8 cellular contexts compared by ENCODE assay signal in genomic region chr20:50172347-50173013, GRCh38. TPM values are rescaled to one million over a fixed set of nuclear protein-coding genes. Genes with fewer than 3 reads are reported as not detected.
A peak's percentile ranks its signal among the peaks of the same experiment; 100 is the strongest.
DNase-seq lines count a peak whose midpoint lies in the region; FAIRE-seq and TF ChIP-seq lines count a peak whose summit lies in the region.

No MANE protein-coding gene starts in this region.

- H2BK120ac ChIP-seq in H1 (replicated peaks; ENCODE audit: low read depth, low read length), result no peak overlapping the region

- H3K9ac ChIP-seq in H1 (replicated peaks in 1 of 4; ENCODE audit: extremely low read depth in 1 of 4, low read depth in 3 of 4, low read length in 3 of 4), result peak overlapping the region in 3 of 4 experiments; percentile 50 to 62 (median 58); a peak in 4 of 7 replicates

- H4K5ac ChIP-seq in H1 (ENCODE audit: insufficient read length, low read depth, low read length), result peak overlapping the region; percentile 7

- H3K79me2 ChIP-seq in H1 (ENCODE audit: control insufficient read depth in 1 of 2, insufficient read depth in 2 of 2, low read length in 2 of 2), result no peaks in the 10 kb centered on the region

- peak overlapping the region; percentile 34 for H3K56ac ChIP-seq in H1 (replicated peaks; ENCODE audit: insufficient read length, low read depth, low read length)

- peak overlapping the region; percentile 86; the same call in 1 of the 2 replicates for H3K18ac ChIP-seq in H1 (ENCODE audit: extremely low read depth, low read length)

- H3K4ac ChIP-seq in H1 (replicated peaks; ENCODE audit: insufficient read length, low read depth, low read length), result peak overlapping the region; percentile 19

- no peaks in the 10 kb centered on the region for H4K20me1 ChIP-seq in H1 (replicated peaks in 1 of 2; ENCODE audit: control insufficient read depth in 1 of 2, insufficient read depth in 2 of 2, low read length in 2 of 2)

- in situ Hi-C loops in Caki2 (cut with HindIII; ENCODE audit: low pct_unique_long_range_greater_than_20kb, low sequenced_read_pairs), result no loop called here

- 0 out of 2 replicates have a peak overlapping the region, but pooled peaks have one; percentile 72 for H2BK15ac ChIP-seq in H1 (ENCODE audit: low read length)

- H4K91ac ChIP-seq in H1 (replicated peaks; ENCODE audit: insufficient read length, low read length), result peak overlapping the region; percentile 58

- H3K9me3 ChIP-seq in H1 (ENCODE audit: insufficient read depth in 2 of 2, low read depth in 1 of 2, low read length in 1 of 2), result no peaks in the 10 kb centered on the region
- H3K9me3 ChIP-seq in thymus (ENCODE audit: control insufficient read depth), result no peaks in the 10 kb centered on the region

- H4K8ac ChIP-seq in H1 (ENCODE audit: extremely low read depth, insufficient read depth, low read length), result peak overlapping the region; percentile 94

- H3K36me3 ChIP-seq in H1 (ENCODE audit: control insufficient read depth in 2 of 4, insufficient read depth in 4 of 4, low read length in 3 of 4), result no peaks in the 10 kb centered on the region
- no peaks in the 10 kb centered on the region for H3K36me3 ChIP-seq in thymus (ENCODE audit: control insufficient read depth, insufficient read depth)

- H3K27me3 ChIP-seq in H1 (replicated peaks in 1 of 4; ENCODE audit: control insufficient read depth in 3 of 4, extremely low read depth in 1 of 4, insufficient read depth in 3 of 4, low read length in 3 of 4) (no peaks in the 10 kb centered on the region), thymus (ENCODE audit: control insufficient read depth, insufficient read depth) (no peaks in the 10 kb centered on the region)

- peaks cover 0 to 5% (median 4%) of the 10 kb centered on the region in 4 experiments; a peak in 6 of 7 replicates for H3K4me1 ChIP-seq in H1 (replicated peaks in 1 of 4; ENCODE audit: control insufficient read depth in 3 of 4, insufficient read depth in 4 of 4, low read length in 3 of 4)
- H3K4me1 ChIP-seq in thymus (ENCODE audit: control insufficient read depth, insufficient read depth, low read length), result no peaks in the 10 kb centered on the region

- no peak for TF ChIP-seq CTCF in H1 (IDR thresholded peaks at IDR 0.05; ENCODE audit: control extremely low read depth in 1 of 3, insufficient read depth in 1 of 3, low read depth in 1 of 3, low read length in 3 of 3)

- CTCF ChIA-PET in H1 (lab: Charles Lee; ENCODE audit: partially characterized antibody), result interaction anchor here (0.6 to 8.7 kb wide), 15 partner anchors 9 to 292 kb away, joined by 3 to 208 read pairs (median 4); partner anchors contain the start of gene PEDS1

- H3K14ac ChIP-seq in H1 (ENCODE audit: insufficient read length), result no peak overlapping the region

- H3K27ac ChIP-seq in H1 (ENCODE audit: low read depth, low read length), result no peak overlapping the region; the same call in 1 of the 2 replicates
- peak overlapping the region; percentile 3 for H3K27ac ChIP-seq in thymus (ENCODE audit: low read depth)

- peak overlapping the region; percentile 84; the same call in 1 of the 2 replicates for H2BK5ac ChIP-seq in H1 (ENCODE audit: low read depth, low read length)

- FAIRE-seq in H1 (lab: Jason Lieb, UNC), result no peak

- peak in 1 of 2 experiments; percentile 4; a peak in 1 of 3 replicates for TF ChIP-seq EP300 in H1 (IDR thresholded peaks at IDR 0.05; ENCODE audit: borderline replicate concordance in 1 of 2, low read depth in 2 of 2, low read length in 2 of 2)

- no peaks in the 10 kb centered on the region for H3K79me1 ChIP-seq in H1 (ENCODE audit: low read depth, low read length)

- peak overlapping the region; percentile 66 to 78 for H3K4me2 ChIP-seq in H1 (ENCODE audit: insufficient read depth in 1 of 2, low read depth in 2 of 2, low read length in 2 of 2)

- TF ChIP-seq RAD21 in H1 (IDR thresholded peaks at IDR 0.05 in 1 of 2, conservative IDR thresholded peaks at IDR 0.05 in 1 of 2; ENCODE audit: low read depth in 2 of 2, low read length in 2 of 2), result no peak

- H3K23me2 ChIP-seq in H1 (ENCODE audit: low read depth, low read length), result peaks cover 6% of the 10 kb centered on the region

- DNase-seq in Caki2 (ENCODE audit: low read depth) (peak; percentile 91), NCI-H510A treated with DMSO at 0.1 percent for 48 hours (lab: John Stamatoyannopoulos, UW) (peak; percentile 83), H1 (ENCODE audit: low read depth in 1 of 2, low spot score in 2 of 2) (peak; percentile 82 to 89), medulla oblongata (ENCODE audit: extremely low spot score) (peak; percentile 59), T-helper 9 cell (no peak)
- no peak for DNase-seq in stimulated activated CD4-positive, alpha-beta T cell treated with anti-CD3 and anti-CD28 coated beads, Interleukin-15, amount 100 ng/mL, for 24 hours
- DNase-seq in stimulated activated CD4-positive, alpha-beta T cell treated with anti-CD3 and anti-CD28 coated beads, Interleukin-4, amount 100 ng/mL, for 1 hour, result no peak

- no peak overlapping the region for H2BK20ac ChIP-seq in H1 (ENCODE audit: low read length)

- no peak overlapping the region for H3K23ac ChIP-seq in H1 (ENCODE audit: insufficient read length)

- H2AFZ ChIP-seq in H1 (ENCODE audit: low read length), result peak overlapping the region; percentile 92; the same call in 1 of the 2 replicates

- peak in 1 of 2 experiments; percentile 61; a peak in 1 of 3 replicates for TF ChIP-seq POLR2A in H1 (IDR thresholded peaks at IDR 0.05; ENCODE audit: control extremely low read depth in 1 of 2, low read depth in 2 of 2, low read length in 2 of 2)

- H3K4me3 ChIP-seq in H1 (ENCODE audit: extremely low read depth in 1 of 4, insufficient read depth in 2 of 4, low read depth in 3 of 4, low read length in 4 of 4) (peak overlapping the region; percentile 44 to 63 (median 55)), thymus (ENCODE audit: low read length) (no peak overlapping the region)

- WGBS in H1 (ENCODE audit: extremely low coverage in 1 of 2, insufficient coverage in 1 of 2, insufficient read length in 1 of 2, insufficient replicate concordance in 2 of 2, low coverage in 1 of 2, low lambda C conversion rate in 2 of 2, missing lambda C conversion rate in 1 of 2), 2 experiments, result 6% methylated on average over 29 of the region's 36 CpGs; no CpG with 5 or more reads in 1 of the 2 experiments
- 18% methylated on average over 36 of the region's 36 CpGs for WGBS in thymus

- H2AK5ac ChIP-seq in H1 (ENCODE audit: low read depth, low read length), result no peak overlapping the region

- POLR2A ChIA-PET in H1 (lab: Charles Lee; ENCODE audit: partially characterized antibody), result interaction anchor here (0.7 to 2.0 kb wide), 7 partner anchors 19 to 87 kb away, joined by 3 to 6 read pairs (median 3); partner anchors contain the start of gene CEBPB

- H2BK12ac ChIP-seq in H1 (ENCODE audit: low read depth, low read length), result peak overlapping the region; percentile 71; the same call in 1 of the 2 replicates

TF ChIP-seq in H1, 55 proteins besides CTCF, POLR2A, EP300 and RAD21 (continues in another document):
- TF ChIP-seq SP1 (IDR thresholded peaks at IDR 0.05; ENCODE audit: low read depth, low read length) (no peak), SP4 (IDR thresholded peaks at IDR 0.05; ENCODE audit: low read length) (no peak), ASH2L (IDR thresholded peaks at IDR 0.05; ENCODE audit: low read length) (peak; percentile 52), SP2 (IDR thresholded peaks at IDR 0.05; ENCODE audit: low read length) (no peak), POU5F1 (IDR thresholded peaks at IDR 0.05; ENCODE audit: low read depth, low read length) (no peak), BACH1 (IDR thresholded peaks at IDR 0.05; ENCODE audit: low read length) (no peak)

RNA-seq across cellular contexts. Expression of gene CEBPB, which starts 18.1 kb away (rescaled TPM):
- total RNA-seq in Caki2 (2014; rRNA removed; shearing (Covaris generic); ENCODE audit: low replicate concordance), result 44.8 and 46.7 TPM in 2 replicates
- 24.1 and 24.5 TPM in 2 replicates for total RNA-seq in H1 (2021; fragmentation: NEBNext Ultra II Directional; extraction: Animal tissue kit (Norgen Biotek cat#: 25700))
- 7.1 and 13.1 TPM in 2 replicates for polyA plus RNA-seq in H1 (2011; rRNA removed)
- polyA plus RNA-seq in H1 (2011; cell fraction: cytosol; rRNA removed), result 16.1 TPM
- polyA plus RNA-seq in H1 (2011; cell fraction: nucleus; rRNA removed), result 10.5 TPM
- polyA plus RNA-seq in H1 (2012, experiment 1 of 2), result 6.1 to 8.3 TPM (median 7.2 TPM) in 4 replicates
- polyA plus RNA-seq in H1 (2012, experiment 2 of 2), result 4.8 TPM
- polyA plus RNA-seq in H1 (2013, experiment 1 of 2), result 15.1 TPM
- polyA plus RNA-seq in H1 (2013, experiment 2 of 2), result 15.0 TPM
- polyA minus RNA-seq in H1 (2011; rRNA and poly(A)+ RNA removed), result 1.3 and 1.4 TPM in 2 replicates
- polyA minus RNA-seq in H1 (2011; cell fraction: cytosol; rRNA and poly(A)+ RNA removed), result 18.6 TPM
- polyA minus RNA-seq in H1 (2011; cell fraction: nucleus; rRNA and poly(A)+ RNA removed), result 16.1 TPM
- 42.9 TPM for polyA plus RNA-seq in thymus

RNA-seq across cellular contexts. Expression of gene PEDS1, which starts 19.0 kb away (rescaled TPM):
- 31.7 and 34.1 TPM in 2 replicates for total RNA-seq in Caki2 (2014; rRNA removed; shearing (Covaris generic); ENCODE audit: low replicate concordance)
- total RNA-seq in H1 (2021; fragmentation: NEBNext Ultra II Directional; extraction: Animal tissue kit (Norgen Biotek cat#: 25700)), result 28.9 and 33.3 TPM in 2 replicates
- 75.9 and 82.7 TPM in 2 replicates for polyA plus RNA-seq in H1 (2011; rRNA removed)
- polyA plus RNA-seq in H1 (2011; cell fraction: cytosol; rRNA removed), result 32.6 TPM
- 44.3 TPM for polyA plus RNA-seq in H1 (2011; cell fraction: nucleus; rRNA removed)
- polyA plus RNA-seq in H1 (2012, experiment 1 of 2), result 23.4 to 37.5 TPM (median 32.2 TPM) in 4 replicates
- polyA plus RNA-seq in H1 (2012, experiment 2 of 2), result 31.5 TPM
- polyA plus RNA-seq in H1 (2013, experiment 1 of 2), result 51.2 TPM
- polyA plus RNA-seq in H1 (2013, experiment 2 of 2), result 59.3 TPM
- polyA minus RNA-seq in H1 (2011; rRNA and poly(A)+ RNA removed), result 63.8 and 102 TPM in 2 replicates
- polyA minus RNA-seq in H1 (2011; cell fraction: cytosol; rRNA and poly(A)+ RNA removed), result 37.4 TPM
- 12.9 TPM for polyA minus RNA-seq in H1 (2011; cell fraction: nucleus; rRNA and poly(A)+ RNA removed)
- polyA plus RNA-seq in thymus, result 26.5 TPM

RNA-seq across cellular contexts. Expression of gene UBE2V1, which starts 59.5 kb away (rescaled TPM):
- 30.0 and 38.1 TPM in 2 replicates for total RNA-seq in Caki2 (2014; rRNA removed; shearing (Covaris generic); ENCODE audit: low replicate concordance)
- 184 and 185 TPM in 2 replicates for total RNA-seq in H1 (2021; fragmentation: NEBNext Ultra II Directional; extraction: Animal tissue kit (Norgen Biotek cat#: 25700))
- polyA plus RNA-seq in H1 (2011; rRNA removed) (131 and 141 TPM in 2 replicates), thymus (81.3 TPM)
- polyA plus RNA-seq in H1 (2011; cell fraction: cytosol; rRNA removed), result 114 TPM
- polyA plus RNA-seq in H1 (2011; cell fraction: nucleus; rRNA removed), result 64.5 TPM
- polyA plus RNA-seq in H1 (2012, experiment 1 of 2), result 130 to 225 TPM (median 146 TPM) in 4 replicates
- polyA plus RNA-seq in H1 (2012, experiment 2 of 2), result 129 TPM
- 239 TPM for polyA plus RNA-seq in H1 (2013, experiment 1 of 2)
- 238 TPM for polyA plus RNA-seq in H1 (2013, experiment 2 of 2)
- 96.4 and 107 TPM in 2 replicates for polyA minus RNA-seq in H1 (2011; rRNA and poly(A)+ RNA removed)
- polyA minus RNA-seq in H1 (2011; cell fraction: cytosol; rRNA and poly(A)+ RNA removed), result 47.3 TPM
- polyA minus RNA-seq in H1 (2011; cell fraction: nucleus; rRNA and poly(A)+ RNA removed), result 89.1 TPM

Comparison
In these comparisons a context has a peak if more than half of its experiments do, and no peak if none do; other contexts are left out.
1. DNase-seq: peak in Caki2 (single experiment), NCI-H510A treated with DMSO at 0.1 percent for 48 hours (single experiment), H1 (2 of 2) and medulla oblongata (single experiment); none in T-helper 9 cell (single experiment), stimulated activated CD4-positive, alpha-beta T cell treated with anti-CD3 and anti-CD28 coated beads, Interleukin-15, amount 100 ng/mL, for 24 hours (single experiment) and stimulated activated CD4-positive, alpha-beta T cell treated with anti-CD3 and anti-CD28 coated beads, Interleukin-4, amount 100 ng/mL, for 1 hour (single experiment).